ENCODE assay signal across 9 cellular contexts in the genomic region with DNA sequence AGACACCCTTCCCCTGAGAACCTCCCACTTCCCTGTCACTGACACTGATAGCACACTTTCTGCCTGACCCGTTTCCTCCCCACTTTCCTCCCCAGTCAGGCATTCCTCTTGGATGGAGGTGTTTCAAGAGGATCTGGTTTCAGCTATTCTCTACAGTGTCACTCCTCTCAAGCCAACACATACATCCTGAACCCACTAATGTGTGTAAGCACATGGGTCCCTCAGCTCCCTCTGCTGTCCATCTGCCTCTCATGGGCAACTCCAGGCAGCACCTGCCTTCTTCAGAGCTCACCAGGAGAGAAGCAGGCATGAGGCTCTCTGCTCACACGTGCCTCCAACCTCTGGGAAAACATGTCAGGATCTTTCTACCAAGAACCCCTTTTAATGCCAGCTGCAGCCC.
A peak's percentile ranks its signal among the peaks of the same experiment; 100 is the strongest.
DNase-seq lines count a peak whose midpoint lies in the region; ATAC-seq and TF ChIP-seq lines count a peak whose summit lies in the region.
"Had no signal": no experiment of that assay in that cellular context is flagged by ENCODE, and none has a peak within 500 bp of the region (broad histone marks: within the 10 kb centered on the region; RNA-seq: fewer than 3 reads in every experiment).

No MANE protein-coding gene starts in this region.

- DNase-seq in SHP77 (lab: John Stamatoyannopoulos, UW): peak; percentile 10 to 20
- DNase-seq in SHP77 treated with DMSO at 0.1 percent for 48 hours (lab: John Stamatoyannopoulos, UW): no peak
- no peak for DNase-seq in SK-N-SH
- DNase-seq in NCI-H2227 (lab: John Stamatoyannopoulos, UW; ENCODE audit: unreplicated experiment): no peak
- DNase-seq in activated CD4-positive, alpha-beta T cell treated with anti-CD3 and anti-CD28 coated beads for 4 hours: no peak
- DNase-seq in neuronal stem cell (ENCODE audit: low spot score): no peak

- no peaks in the 10 kb centered on the region for H3K9me2 ChIP-seq in SK-N-SH

- no peaks in the 10 kb centered on the region for H4K20me1 ChIP-seq in SK-N-SH (ENCODE audit: insufficient read depth)

- H3K4me1 Mint-ChIP-seq in stimulated activated memory B cell treated with anti-CD40 and anti-IgM and Interleukin-4, amounts not matched to agents 10 μg/mL and 1 μg/mL and 100 μg/mL, for 72 hours: no peaks in the 10 kb centered on the region

- 0 out of 2 replicates have a peak, but pooled peaks have one; percentile 20 for TF ChIP-seq CTCF in SK-N-SH (IDR thresholded peaks at IDR 0.05)

- no peak for TF ChIP-seq RAD21 in SK-N-SH (IDR thresholded peaks at IDR 0.05; ENCODE audit: low read length)

- no peak overlapping the region for H2BK5ac ChIP-seq in neuronal stem cell (ENCODE audit: low read length)

- no peak overlapping the region for H3K18ac ChIP-seq in neuronal stem cell (ENCODE audit: low read length)

- H4K91ac ChIP-seq in neuronal stem cell (ENCODE audit: low read depth, low read length, poor library complexity): no peak overlapping the region

- H3K23ac ChIP-seq in neuronal stem cell (ENCODE audit: low read depth, low read length, poor library complexity): no peak overlapping the region

- H2AFZ ChIP-seq in SK-N-SH (ENCODE audit: low read depth): no peak overlapping the region
- no peak overlapping the region for H2AFZ ChIP-seq in neuronal stem cell (ENCODE audit: low read length)

- no peak overlapping the region for H3K4me2 ChIP-seq in SK-N-SH
- no peak overlapping the region for H3K4me2 ChIP-seq in neuronal stem cell (ENCODE audit: insufficient read depth, low read length, poor library complexity, severe bottlenecking)

- H3K9ac ChIP-seq in SK-N-SH: no peak overlapping the region
- no peak overlapping the region for H3K9ac ChIP-seq in neuronal stem cell (ENCODE audit: low read depth, low read length, poor library complexity)

- H3K27ac ChIP-seq in SK-N-SH (ENCODE audit: low read depth in 2 of 2, low read length in 1 of 2) (no peak overlapping the region), neuronal stem cell (replicated peaks; ENCODE audit: low read length) (no peak overlapping the region)

- H3K79me2 ChIP-seq in SK-N-SH (ENCODE audit: insufficient read depth): no peaks in the 10 kb centered on the region

- H2BK120ac ChIP-seq in neuronal stem cell (ENCODE audit: low read depth, low read length): no peak overlapping the region

- H3K27me3 ChIP-seq in SK-N-SH (ENCODE audit: insufficient read depth) (peaks cover 4% of the 10 kb centered on the region; the same call in 1 of the 2 replicates), neuronal stem cell (ENCODE audit: control insufficient read depth in 3 of 3, insufficient read depth in 3 of 3, low read depth in 1 of 3, low read length in 3 of 3) (no peaks in the 10 kb centered on the region)

- H3K36me3 ChIP-seq in SK-N-SH (replicated peaks in 1 of 2; ENCODE audit: control insufficient read depth in 1 of 2, insufficient read depth in 2 of 2, low read length in 1 of 2) (no peaks in the 10 kb centered on the region), neuronal stem cell (replicated peaks in 1 of 2; ENCODE audit: control insufficient read depth in 2 of 2, insufficient read depth in 2 of 2, low read length in 2 of 2) (no peaks in the 10 kb centered on the region)

- no peak overlapping the region for H3K4me3 Mint-ChIP-seq in stimulated activated memory B cell treated with anti-CD40 and anti-IgM and Interleukin-4, amounts not matched to agents 10 μg/mL and 1 μg/mL and 100 μg/mL, for 72 hours

- H3K9me3 ChIP-seq in SK-N-SH: no peaks in the 10 kb centered on the region
- H3K9me3 ChIP-seq in neuronal stem cell (replicated peaks in 1 of 2; ENCODE audit: control insufficient read depth in 2 of 2, insufficient read depth in 1 of 2, low read depth in 1 of 2, low read length in 2 of 2): no peaks in the 10 kb centered on the region

- POLR2A ChIA-PET in SK-N-SH (lab: Yijun Ruan, JAX): no interaction called here

- no peak for TF ChIP-seq EP300 in SK-N-SH (IDR thresholded peaks at IDR 0.05; ENCODE audit: borderline replicate concordance in 1 of 2, low read depth in 1 of 2, low read length in 1 of 2)

- H2BK15ac ChIP-seq in neuronal stem cell (ENCODE audit: low read length): no peak overlapping the region

- H3K4ac ChIP-seq in neuronal stem cell (ENCODE audit: low read length): no peak overlapping the region

- H3F3A ChIP-seq in SK-N-SH (replicated peaks; ENCODE audit: insufficient read depth): no peaks in the 10 kb centered on the region

- no peak overlapping the region for H2BK12ac ChIP-seq in neuronal stem cell (ENCODE audit: low read length)

- H2AK5ac ChIP-seq in neuronal stem cell (ENCODE audit: low read depth, low read length): no peak overlapping the region

- CTCF ChIA-PET in SK-N-SH (lab: Yijun Ruan, JAX): no interaction called here

- ATAC-seq in HG02798 (IDR thresholded peaks at IDR 0.05; ENCODE audit: poor library complexity, unreplicated experiment): peak; percentile 59
- ATAC-seq in stimulated activated memory B cell treated with anti-CD40 and anti-IgM and Interleukin-4, amounts not matched to agents 10 μg/mL and 1 μg/mL and 100 μg/mL, for 72 hours: peak; percentile 42
- ATAC-seq: Panc1 had no signal

- H3K36me3 Mint-ChIP-seq in stimulated activated memory B cell treated with anti-CD40 and anti-IgM and Interleukin-4, amounts not matched to agents 10 μg/mL and 1 μg/mL and 100 μg/mL, for 72 hours: no peaks in the 10 kb centered on the region

- no peak overlapping the region for H4K8ac ChIP-seq in neuronal stem cell (ENCODE audit: low read depth, low read length)

- no peak overlapping the region for H3K4me3 ChIP-seq in SK-N-SH (ENCODE audit: low read depth in 2 of 2, low read length in 1 of 2)
- H3K4me3 ChIP-seq in neuronal stem cell (ENCODE audit: low read length in 2 of 2): no peak overlapping the region

- no peaks in the 10 kb centered on the region for H3K79me1 ChIP-seq in neuronal stem cell (ENCODE audit: low read depth, low read length)

- no peaks in the 10 kb centered on the region for H3K27me3 Mint-ChIP-seq in stimulated activated memory B cell treated with anti-CD40 and anti-IgM and Interleukin-4, amounts not matched to agents 10 μg/mL and 1 μg/mL and 100 μg/mL, for 72 hours

- no peaks in the 10 kb centered on the region for H3K4me1 ChIP-seq in SK-N-SH (ENCODE audit: control insufficient read depth in 1 of 2, insufficient read depth in 2 of 2, low read depth in 1 of 2, low read length in 1 of 2)
- H3K4me1 ChIP-seq in neuronal stem cell (ENCODE audit: control insufficient read depth in 2 of 2, insufficient read depth in 1 of 2, low read depth in 1 of 2, low read length in 2 of 2): peaks cover 0 to 2% of the 10 kb centered on the region in 2 donors

- WGBS in SK-N-SH (ENCODE audit: low lambda C conversion rate): 0% methylated on average over 2 of the region's 2 CpGs
- no CpG with 5 or more reads among the region's 2 CpGs for WGBS in neuronal stem cell (ENCODE audit: extremely low coverage in 2 of 2, insufficient read length in 2 of 2, insufficient replicate concordance in 1 of 2), 2 donors

- H3K9me3 Mint-ChIP-seq in stimulated activated memory B cell treated with anti-CD40 and anti-IgM and Interleukin-4, amounts not matched to agents 10 μg/mL and 1 μg/mL and 100 μg/mL, for 72 hours: no peaks in the 10 kb centered on the region

- H3K14ac ChIP-seq in neuronal stem cell (ENCODE audit: low read length): no peak overlapping the region

- no peak overlapping the region for H3K27ac Mint-ChIP-seq in stimulated activated memory B cell treated with anti-CD40 and anti-IgM and Interleukin-4, amounts not matched to agents 10 μg/mL and 1 μg/mL and 100 μg/mL, for 72 hours

TF ChIP-seq in SK-N-SH, 30 proteins besides CTCF, POLR2A, EP300 and RAD21:
- TF ChIP-seq EZH2phosphoT487 (IDR thresholded peaks at IDR 0.05; ENCODE audit: borderline replicate concordance, low read depth) (no peak), ZBTB33 (IDR thresholded peaks at IDR 0.05; ENCODE audit: borderline replicate concordance, low read depth) (no peak), SMC3 (IDR thresholded peaks at IDR 0.05; ENCODE audit: low read depth, low read length) (peak; percentile 13; the same call in 1 of the 2 replicates)

Comparison
In these comparisons a context has a peak if more than half of its experiments do, and no peak if none do; other contexts are left out.
1. DNase-seq: peak in SHP77 (2 of 2); none in SHP77 treated with DMSO at 0.1 percent for 48 hours (single experiment), SK-N-SH (single experiment), NCI-H2227 (single experiment), activated CD4-positive, alpha-beta T cell treated with anti-CD3 and anti-CD28 coated beads for 4 hours (0 of 2) and neuronal stem cell (single experiment).